In the genomic region with DNA sequence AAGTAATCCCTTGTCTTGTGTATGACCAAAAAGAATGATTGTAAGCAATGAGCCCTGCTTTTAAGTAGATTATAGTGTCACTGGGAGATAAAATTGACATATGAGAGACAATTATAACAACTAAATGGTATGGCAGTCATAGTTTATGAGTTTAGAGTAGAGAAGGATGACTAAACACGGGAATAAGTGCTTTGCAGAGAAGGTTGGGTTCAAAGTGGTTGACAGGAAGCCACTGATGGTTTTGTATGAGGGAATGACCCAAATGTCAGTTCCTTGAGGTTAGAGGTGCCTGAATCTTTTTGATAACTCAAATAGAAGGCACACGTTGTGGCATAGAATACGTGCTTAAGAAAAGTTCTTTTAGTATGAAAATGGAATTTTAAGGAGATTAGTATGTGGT, we compare ENCODE assay signal across 1 cellular context.
TF ChIP-seq lines count a peak whose summit lies in the region.

No MANE protein-coding gene starts in this region.

TF ChIP-seq in IMR-90, 13 proteins besides CTCF, POLR2A, EP300 and RAD21:
- TF ChIP-seq, protein P1, sequence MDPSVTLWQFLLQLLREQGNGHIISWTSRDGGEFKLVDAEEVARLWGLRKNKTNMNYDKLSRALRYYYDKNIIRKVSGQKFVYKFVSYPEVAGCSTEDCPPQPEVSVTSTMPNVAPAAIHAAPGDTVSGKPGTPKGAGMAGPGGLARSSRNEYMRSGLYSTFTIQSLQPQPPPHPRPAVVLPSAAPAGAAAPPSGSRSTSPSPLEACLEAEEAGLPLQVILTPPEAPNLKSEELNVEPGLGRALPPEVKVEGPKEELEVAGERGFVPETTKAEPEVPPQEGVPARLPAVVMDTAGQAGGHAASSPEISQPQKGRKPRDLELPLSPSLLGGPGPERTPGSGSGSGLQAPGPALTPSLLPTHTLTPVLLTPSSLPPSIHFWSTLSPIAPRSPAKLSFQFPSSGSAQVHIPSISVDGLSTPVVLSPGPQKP (IDR thresholded peaks at IDR 0.05; ENCODE audit: borderline replicate concordance, low read depth, low read length): no peak
